Comparison of ENCODE assay signal across 8 cellular contexts in genomic region chr12:103725398-103725797, GRCh38.
"Had no signal": no experiment of that assay in that cellular context is flagged by ENCODE, and none has a peak within 500 bp of the region (broad histone marks: within the 10 kb centered on the region; RNA-seq: fewer than 3 reads in every experiment).

No MANE protein-coding gene starts in this region.

- ATAC-seq: GM23338 had no signal

- DNase-seq: H9, HCEC 1CT, HFFc6, KBM-7 had no signal

- H3K27ac ChIP-seq: HL-60 had no signal

- FAIRE-seq: H1, H54 had no signal

- H3K4me2 ChIP-seq: GM23338 had no signal

- H2AFZ ChIP-seq: GM23338 had no signal

- H3K4me3 ChIP-seq: GM23338 had no signal
